Comparison of ENCODE assay signal across 1 cellular context in the genomic region with DNA sequence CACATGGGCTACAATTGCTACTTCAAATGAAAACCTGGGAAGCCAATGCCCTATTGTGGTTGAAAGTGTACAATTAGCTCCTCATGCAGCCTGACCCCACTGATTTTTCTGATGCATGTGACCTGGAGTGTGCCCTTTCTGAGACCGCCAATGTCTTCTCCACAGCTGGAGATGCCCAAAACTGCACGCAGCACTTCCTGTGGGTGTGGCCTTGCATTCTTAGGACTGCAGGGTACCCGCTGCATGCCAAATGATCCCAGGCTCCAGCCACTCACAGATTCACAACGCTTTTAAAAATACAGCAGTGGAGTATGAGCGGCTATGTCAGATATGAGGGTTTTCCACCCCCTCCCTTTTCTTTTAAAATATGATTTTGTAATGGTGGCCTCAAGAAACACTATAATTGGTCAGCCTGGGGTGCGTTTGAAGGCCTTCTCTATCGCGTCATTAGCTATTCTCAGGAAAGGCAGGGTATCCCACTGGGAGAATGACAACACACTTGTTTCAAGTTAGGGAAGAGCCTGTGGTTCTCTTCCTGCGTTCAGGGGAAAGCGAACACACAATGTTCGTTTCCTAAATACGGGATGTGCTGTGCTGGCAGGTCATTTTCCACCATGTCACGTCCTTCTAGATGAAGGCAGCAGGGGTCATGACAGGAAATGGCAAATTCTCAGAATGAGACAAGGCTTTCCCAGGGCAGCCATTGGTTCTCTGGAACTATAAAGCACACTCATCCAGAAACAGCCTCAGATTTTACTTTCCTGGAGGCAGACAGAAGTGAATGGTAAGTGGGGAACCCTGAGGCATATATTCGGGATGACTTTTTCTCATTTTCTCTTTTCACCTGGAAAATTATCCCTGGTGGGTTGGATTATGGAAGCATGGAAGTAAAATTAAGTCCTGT.
A peak's percentile ranks its signal among the peaks of the same experiment; 100 is the strongest.
TF ChIP-seq lines count a peak whose summit lies in the region.

A gene with protein sequence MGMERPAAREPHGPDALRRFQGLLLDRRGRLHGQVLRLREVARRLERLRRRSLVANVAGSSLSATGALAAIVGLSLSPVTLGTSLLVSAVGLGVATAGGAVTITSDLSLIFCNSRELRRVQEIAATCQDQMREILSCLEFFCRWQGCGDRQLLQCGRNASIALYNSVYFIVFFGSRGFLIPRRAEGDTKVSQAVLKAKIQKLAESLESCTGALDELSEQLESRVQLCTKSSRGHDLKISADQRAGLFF (plus strand): TSS at position 749 of the 904 bp plus-strand sequence. CDS start 33 bp downstream, at position 782.

TF ChIP-seq in HEK293, 187 proteins besides CTCF, POLR2A, EP300 and RAD21 (continued from another document):
- TF ChIP-seq, protein P1, sequence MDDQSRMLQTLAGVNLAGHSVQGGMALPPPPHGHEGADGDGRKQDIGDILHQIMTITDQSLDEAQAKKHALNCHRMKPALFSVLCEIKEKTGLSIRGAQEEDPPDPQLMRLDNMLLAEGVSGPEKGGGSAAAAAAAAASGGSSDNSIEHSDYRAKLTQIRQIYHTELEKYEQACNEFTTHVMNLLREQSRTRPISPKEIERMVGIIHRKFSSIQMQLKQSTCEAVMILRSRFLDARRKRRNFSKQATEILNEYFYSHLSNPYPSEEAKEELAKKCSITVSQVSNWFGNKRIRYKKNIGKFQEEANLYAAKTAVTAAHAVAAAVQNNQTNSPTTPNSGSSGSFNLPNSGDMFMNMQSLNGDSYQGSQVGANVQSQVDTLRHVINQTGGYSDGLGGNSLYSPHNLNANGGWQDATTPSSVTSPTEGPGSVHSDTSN (CRISPR knock-in tag; IDR thresholded peaks at IDR 0.05): no peak
- no peak for TF ChIP-seq WT1 (tag by site-specific recombination; IDR thresholded peaks at IDR 0.05)
- TF ChIP-seq, protein P2, sequence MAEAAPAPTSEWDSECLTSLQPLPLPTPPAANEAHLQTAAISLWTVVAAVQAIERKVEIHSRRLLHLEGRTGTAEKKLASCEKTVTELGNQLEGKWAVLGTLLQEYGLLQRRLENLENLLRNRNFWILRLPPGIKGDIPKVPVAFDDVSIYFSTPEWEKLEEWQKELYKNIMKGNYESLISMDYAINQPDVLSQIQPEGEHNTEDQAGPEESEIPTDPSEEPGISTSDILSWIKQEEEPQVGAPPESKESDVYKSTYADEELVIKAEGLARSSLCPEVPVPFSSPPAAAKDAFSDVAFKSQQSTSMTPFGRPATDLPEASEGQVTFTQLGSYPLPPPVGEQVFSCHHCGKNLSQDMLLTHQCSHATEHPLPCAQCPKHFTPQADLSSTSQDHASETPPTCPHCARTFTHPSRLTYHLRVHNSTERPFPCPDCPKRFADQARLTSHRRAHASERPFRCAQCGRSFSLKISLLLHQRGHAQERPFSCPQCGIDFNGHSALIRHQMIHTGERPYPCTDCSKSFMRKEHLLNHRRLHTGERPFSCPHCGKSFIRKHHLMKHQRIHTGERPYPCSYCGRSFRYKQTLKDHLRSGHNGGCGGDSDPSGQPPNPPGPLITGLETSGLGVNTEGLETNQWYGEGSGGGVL (tag by site-specific recombination; IDR thresholded peaks at IDR 0.05): no peak
- no peak for TF ChIP-seq MZF1 (tag by site-specific recombination; IDR thresholded peaks at IDR 0.05; ENCODE audit: borderline replicate concordance)
- TF ChIP-seq REPIN1 (tag by site-specific recombination; IDR thresholded peaks at IDR 0.05; ENCODE audit: low read depth): no peak
- TF ChIP-seq, protein P3, sequence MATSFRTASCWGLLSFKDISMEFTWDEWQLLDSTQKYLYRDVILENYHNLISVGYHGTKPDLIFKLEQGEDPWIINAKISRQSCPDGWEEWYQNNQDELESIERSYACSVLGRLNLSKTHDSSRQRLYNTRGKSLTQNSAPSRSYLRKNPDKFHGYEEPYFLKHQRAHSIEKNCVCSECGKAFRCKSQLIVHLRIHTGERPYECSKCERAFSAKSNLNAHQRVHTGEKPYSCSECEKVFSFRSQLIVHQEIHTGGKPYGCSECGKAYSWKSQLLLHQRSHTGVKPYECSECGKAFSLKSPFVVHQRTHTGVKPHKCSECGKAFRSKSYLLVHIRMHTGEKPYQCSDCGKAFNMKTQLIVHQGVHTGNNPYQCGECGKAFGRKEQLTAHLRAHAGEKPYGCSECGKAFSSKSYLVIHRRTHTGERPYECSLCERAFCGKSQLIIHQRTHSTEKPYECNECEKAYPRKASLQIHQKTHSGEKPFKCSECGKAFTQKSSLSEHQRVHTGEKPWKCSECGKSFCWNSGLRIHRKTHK (tag by site-specific recombination; IDR thresholded peaks at IDR 0.05): no peak
- TF ChIP-seq ZBTB21 (tag by site-specific recombination; IDR thresholded peaks at IDR 0.05): peak; percentile 86
- TF ChIP-seq ZNF2 (tag by site-specific recombination; IDR thresholded peaks at IDR 0.05): 0 out of 2 replicates have a peak, but pooled peaks have one; percentile 19
- peak; percentile 74 for TF ChIP-seq SP7 (tag by site-specific recombination; IDR thresholded peaks at IDR 0.05)
- no peak for TF ChIP-seq ZNF350 (tag by site-specific recombination; IDR thresholded peaks at IDR 0.05)
- TF ChIP-seq SETDB1 (IDR thresholded peaks at IDR 0.05; ENCODE audit: insufficient read length, low read length): no peak
- TF ChIP-seq ZNF423 (tag by site-specific recombination; IDR thresholded peaks at IDR 0.05): no peak
- no peak for TF ChIP-seq HOXC10 (CRISPR knock-in tag; IDR thresholded peaks at IDR 0.05)
- no peak for TF ChIP-seq GLIS2 (tag by site-specific recombination; IDR thresholded peaks at IDR 0.05)
- no peak for TF ChIP-seq MEIS1 (CRISPR knock-in tag; IDR thresholded peaks at IDR 0.05; ENCODE audit: borderline replicate concordance)
- no peak for TF ChIP-seq ZNF510 (tag by site-specific recombination; IDR thresholded peaks at IDR 0.05; ENCODE audit: insufficient replicate concordance)
- TF ChIP-seq ZNF112 (tag by site-specific recombination; IDR thresholded peaks at IDR 0.05): no peak
- TF ChIP-seq ZNF791 (tag by site-specific recombination; IDR thresholded peaks at IDR 0.05): no peak
- no peak for TF ChIP-seq ZBTB1 (tag by site-specific recombination; IDR thresholded peaks at IDR 0.05)
- 0 out of 2 replicates have a peak, but pooled peaks have one; percentile 38 for TF ChIP-seq ZNF24 (tag by site-specific recombination; IDR thresholded peaks at IDR 0.05)
- TF ChIP-seq ZNF530 (tag by site-specific recombination; IDR thresholded peaks at IDR 0.05; ENCODE audit: low read depth): no peak
- TF ChIP-seq ZNF248 (tag by site-specific recombination; IDR thresholded peaks at IDR 0.05): no peak
- TF ChIP-seq ZNF341 (tag by site-specific recombination; IDR thresholded peaks at IDR 0.05; ENCODE audit: low read depth): peak; percentile 79
- TF ChIP-seq ZNF830 (tag by site-specific recombination; IDR thresholded peaks at IDR 0.05; ENCODE audit: low read depth): no peak
- peak; percentile 86 for TF ChIP-seq ZNF629 (tag by site-specific recombination; IDR thresholded peaks at IDR 0.05)
- TF ChIP-seq ZNF558 (tag by site-specific recombination; IDR thresholded peaks at IDR 0.05): no peak
- 0 out of 2 replicates have a peak, but pooled peaks have one; percentile 40 for TF ChIP-seq ZEB2 (tag by site-specific recombination; IDR thresholded peaks at IDR 0.05)
- no peak for TF ChIP-seq TRIM28 (IDR thresholded peaks at IDR 0.05; ENCODE audit: borderline replicate concordance, low read length)
- no peak for TF ChIP-seq ZNF518A (tag by site-specific recombination; conservative IDR thresholded peaks at IDR 0.05; ENCODE audit: low read depth)
- 0 out of 2 replicates have a peak, but pooled peaks have one; percentile 9 for TF ChIP-seq KLF17 (tag by site-specific recombination; IDR thresholded peaks at IDR 0.05)
- no peak for TF ChIP-seq ZNF311 (tag by site-specific recombination; IDR thresholded peaks at IDR 0.05; ENCODE audit: borderline replicate concordance)
TF ChIP-seq in HEK293: peak in this region for 19.
